9 cellular contexts compared by ENCODE assay signal in the genomic region with DNA sequence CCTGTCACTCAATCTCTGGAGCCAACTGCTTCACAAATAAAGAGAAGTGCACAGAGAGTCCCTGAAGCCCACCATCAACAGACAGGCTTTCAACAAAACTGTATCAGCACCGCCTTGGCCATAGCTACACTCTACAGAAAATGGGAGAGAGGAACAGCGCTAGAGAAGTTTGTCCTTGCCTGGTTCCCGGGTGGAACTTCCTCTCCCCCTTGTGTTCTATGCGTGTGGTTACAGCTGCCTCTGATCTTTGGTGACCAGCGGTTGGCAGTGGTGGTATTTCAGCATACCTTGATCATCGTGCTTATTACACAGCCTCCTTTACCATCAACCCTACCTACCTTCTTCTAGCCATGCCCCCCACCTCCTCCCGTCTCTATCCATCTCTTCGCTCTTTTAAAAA.
DNase-seq lines count a peak whose midpoint lies in the region; ATAC-seq and TF ChIP-seq lines count a peak whose summit lies in the region.
"Had no signal": no experiment of that assay in that cellular context is flagged by ENCODE, and none has a peak within 500 bp of the region (broad histone marks: within the 10 kb centered on the region; RNA-seq: fewer than 3 reads in every experiment).

No MANE protein-coding gene starts in this region.

- H4K20me1 ChIP-seq in SK-N-SH (ENCODE audit: insufficient read depth) (no peaks in the 10 kb centered on the region), hepatocyte (ENCODE audit: insufficient read depth, poor library complexity, severe bottlenecking) (no peaks in the 10 kb centered on the region)

- H3K27ac ChIP-seq in 22Rv1 = no peak overlapping the region
- H3K27ac ChIP-seq in SK-N-SH (ENCODE audit: low read depth in 2 of 2, low read length in 1 of 2) = no peak overlapping the region
- no peak overlapping the region for H3K27ac ChIP-seq in hepatocyte

- POLR2A ChIA-PET in SK-N-SH (lab: Yijun Ruan, JAX) = interaction anchor here (0.5 to 1.5 kb wide), 2 partner anchors 9 to 251 kb away, joined by 3 read pairs; no protein-coding TSS in a partner anchor

- TF ChIP-seq RAD21 in SK-N-SH (IDR thresholded peaks at IDR 0.05; ENCODE audit: low read length) = peak; percentile 80

- H3F3A ChIP-seq in SK-N-SH (replicated peaks; ENCODE audit: insufficient read depth) = no peaks in the 10 kb centered on the region

- ATAC-seq in HG02623 (IDR thresholded peaks at IDR 0.05; ENCODE audit: unreplicated experiment) (no peak), HG03469 (IDR thresholded peaks at IDR 0.05; ENCODE audit: unreplicated experiment) (no peak)

- WGBS in SK-N-SH (ENCODE audit: low lambda C conversion rate) = 8% methylated on average over 8 of the region's 8 CpGs
- WGBS in hepatocyte (ENCODE audit: low lambda C conversion rate, missing lambda C conversion rate) = 36% methylated on average over 8 of the region's 8 CpGs

- DNase-seq in SK-N-SH = peak; percentile 60
- peak; percentile 33 for DNase-seq in hepatocyte (ENCODE audit: low spot score)
- DNase-seq in HK-2 (ENCODE audit: unreplicated experiment) = no peak
- DNase-seq in epidermal melanocyte (ENCODE audit: insufficient read length, low spot score) = no peak
- DNase-seq: left cardiac atrium had no signal

- H3K4me2 ChIP-seq in SK-N-SH (no peak overlapping the region), hepatocyte (peak overlapping the region; percentile 2)

- no peak overlapping the region for H3K9ac ChIP-seq in SK-N-SH

- H3K4me1 ChIP-seq in SK-N-SH (ENCODE audit: control insufficient read depth in 1 of 2, insufficient read depth in 2 of 2, low read depth in 1 of 2, low read length in 1 of 2) (no peaks in the 10 kb centered on the region; a peak in 1 of 4 replicates), hepatocyte (ENCODE audit: insufficient read depth) (peaks cover 4% of the 10 kb centered on the region)

- no peaks in the 10 kb centered on the region for H3K9me3 ChIP-seq in SK-N-SH
- no peaks in the 10 kb centered on the region for H3K9me3 ChIP-seq in hepatocyte (ENCODE audit: low read depth)

- H3K27me3 ChIP-seq in SK-N-SH (ENCODE audit: insufficient read depth) (no peaks in the 10 kb centered on the region; the same call in 1 of the 2 replicates), hepatocyte (peaks cover 38% of the 10 kb centered on the region)

- H2AFZ ChIP-seq in SK-N-SH (ENCODE audit: low read depth) (no peak overlapping the region), hepatocyte (no peak overlapping the region)

- H3K4me3 ChIP-seq in SK-N-SH (ENCODE audit: low read depth in 2 of 2, low read length in 1 of 2) = no peak overlapping the region
- no peak overlapping the region for H3K4me3 ChIP-seq in hepatocyte

- no peak for TF ChIP-seq EP300 in SK-N-SH (IDR thresholded peaks at IDR 0.05; ENCODE audit: borderline replicate concordance in 1 of 2, low read depth in 1 of 2, low read length in 1 of 2)

- H3K36me3 ChIP-seq in SK-N-SH (replicated peaks in 1 of 2; ENCODE audit: control insufficient read depth in 1 of 2, insufficient read depth in 2 of 2, low read length in 1 of 2) (no peaks in the 10 kb centered on the region), hepatocyte (replicated peaks; ENCODE audit: insufficient read depth, low read depth) (no peaks in the 10 kb centered on the region)

- H3K79me2 ChIP-seq in SK-N-SH (ENCODE audit: insufficient read depth) = no peaks in the 10 kb centered on the region
- H3K79me2 ChIP-seq in hepatocyte = no peaks in the 10 kb centered on the region

- TF ChIP-seq CTCF in 22Rv1 (IDR thresholded peaks at IDR 0.05) (0 out of 2 replicates have a peak, but pooled peaks have one; percentile 9), GM12872 (IDR thresholded peaks at IDR 0.05; ENCODE audit: insufficient read depth, low read depth, low read length) (peak; percentile 48; the same call in 1 of the 3 replicates), SK-N-SH (IDR thresholded peaks at IDR 0.05) (peak; percentile 41), hepatocyte (IDR thresholded peaks at IDR 0.05; ENCODE audit: poor library complexity) (peak; percentile 48)

- H3K9me2 ChIP-seq in SK-N-SH (no peaks in the 10 kb centered on the region), hepatocyte (replicated peaks; ENCODE audit: insufficient read depth) (no peaks in the 10 kb centered on the region)

- CTCF ChIA-PET in SK-N-SH (lab: Yijun Ruan, JAX) = interaction anchor here (0.6 to 10.0 kb wide), 18 partner anchors 9 to 1357 kb away, joined by 3 to 105 read pairs (median 4); a partner anchor contains a TSS

TF ChIP-seq in SK-N-SH, 30 proteins besides CTCF, POLR2A, EP300 and RAD21:
- TF ChIP-seq POLR2AphosphoS5 (IDR thresholded peaks at IDR 0.05; ENCODE audit: low read depth, low read length) (no peak), SMC3 (IDR thresholded peaks at IDR 0.05; ENCODE audit: low read depth, low read length) (peak; percentile 65; the same call in 1 of the 2 replicates)
- TF ChIP-seq, protein P1, sequence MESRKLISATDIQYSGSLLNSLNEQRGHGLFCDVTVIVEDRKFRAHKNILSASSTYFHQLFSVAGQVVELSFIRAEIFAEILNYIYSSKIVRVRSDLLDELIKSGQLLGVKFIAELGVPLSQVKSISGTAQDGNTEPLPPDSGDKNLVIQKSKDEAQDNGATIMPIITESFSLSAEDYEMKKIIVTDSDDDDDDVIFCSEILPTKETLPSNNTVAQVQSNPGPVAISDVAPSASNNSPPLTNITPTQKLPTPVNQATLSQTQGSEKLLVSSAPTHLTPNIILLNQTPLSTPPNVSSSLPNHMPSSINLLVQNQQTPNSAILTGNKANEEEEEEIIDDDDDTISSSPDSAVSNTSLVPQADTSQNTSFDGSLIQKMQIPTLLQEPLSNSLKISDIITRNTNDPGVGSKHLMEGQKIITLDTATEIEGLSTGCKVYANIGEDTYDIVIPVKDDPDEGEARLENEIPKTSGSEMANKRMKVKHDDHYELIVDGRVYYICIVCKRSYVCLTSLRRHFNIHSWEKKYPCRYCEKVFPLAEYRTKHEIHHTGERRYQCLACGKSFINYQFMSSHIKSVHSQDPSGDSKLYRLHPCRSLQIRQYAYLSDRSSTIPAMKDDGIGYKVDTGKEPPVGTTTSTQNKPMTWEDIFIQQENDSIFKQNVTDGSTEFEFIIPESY (IDR thresholded peaks at IDR 0.05; ENCODE audit: borderline replicate concordance, low read depth) = no peak

Comparison
In these comparisons a context has a peak if more than half of its experiments do, and no peak if none do; other contexts are left out.
1. DNase-seq: peak in SK-N-SH (single experiment) and hepatocyte (single experiment); none in HK-2 (single experiment) and epidermal melanocyte (single experiment).
2. Peak in every context shown above with its lines, with median percentiles within 50 percentile points of each other: CTCF ChIP-seq.